8 cellular contexts compared by ENCODE assay signal in the genomic region with DNA sequence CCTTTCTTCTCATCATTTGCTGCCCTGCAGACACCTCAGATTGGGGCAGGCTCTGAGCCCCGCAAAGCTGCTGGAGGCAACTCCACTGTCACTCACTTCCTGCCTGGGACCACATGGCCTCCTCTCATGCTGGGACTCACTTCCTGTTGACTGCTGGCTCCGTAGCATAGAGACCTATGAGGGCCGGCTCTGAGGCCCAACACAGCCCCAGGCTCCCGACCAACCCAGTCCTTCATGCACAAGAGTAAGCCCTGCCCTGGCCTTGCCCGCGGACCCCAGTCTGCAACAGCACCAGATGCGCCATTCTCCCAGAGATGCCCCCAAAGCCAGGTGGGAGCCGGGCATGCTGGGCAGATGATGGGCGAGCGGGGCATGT.
DNase-seq lines count a peak whose midpoint lies in the region; ATAC-seq and TF ChIP-seq lines count a peak whose summit lies in the region.

No MANE protein-coding gene starts in this region.

- H3K4me2 ChIP-seq in DOHH2 (ENCODE audit: low read length) = peak overlapping the region; percentile 56

- H3K4me1 ChIP-seq in DOHH2 (ENCODE audit: control insufficient read depth, low read length) = peaks cover 22% of the 10 kb centered on the region

- H3K27ac ChIP-seq in DOHH2 (ENCODE audit: low read depth, low read length) (no peak overlapping the region), SK-N-MC (peak overlapping the region; percentile 74), angular gyrus (ENCODE audit: low read depth, low read length) (peak overlapping the region; percentile 44), skin epidermis (peak overlapping the region in 14 of 21 experiments; percentile 16 to 88 (median 65))

- no peak overlapping the region for H3K9ac ChIP-seq in SK-N-MC (ENCODE audit: insufficient read length)

- H3F3A ChIP-seq in DOHH2 (ENCODE audit: control insufficient read depth, insufficient read depth) = no peaks in the 10 kb centered on the region

- H3K79me2 ChIP-seq in DOHH2 (ENCODE audit: control insufficient read depth, low read length) = no peaks in the 10 kb centered on the region

- H3K9me3 ChIP-seq in DOHH2 (ENCODE audit: control insufficient read depth, insufficient read depth, low read length) (no peaks in the 10 kb centered on the region), SK-N-MC (ENCODE audit: low read depth, low read length) (no peaks in the 10 kb centered on the region)

- H4K20me1 ChIP-seq in DOHH2 (ENCODE audit: control insufficient read depth, insufficient read depth, low read depth, low read length) = no peaks in the 10 kb centered on the region

- ATAC-seq in GM21825 (IDR thresholded peaks at IDR 0.05; ENCODE audit: unreplicated experiment) (peak; percentile 75), HG02763 (IDR thresholded peaks at IDR 0.05; ENCODE audit: unreplicated experiment) (no peak)

- H3K36me3 ChIP-seq in DOHH2 (ENCODE audit: control insufficient read depth, low read length) (no peaks in the 10 kb centered on the region), SK-N-MC (ENCODE audit: insufficient read depth, low read length) (peaks cover 12% of the 10 kb centered on the region; the same call in 1 of the 2 replicates)

- peak overlapping the region; percentile 36 for H3K4me3 ChIP-seq in DOHH2 (ENCODE audit: low read length)
- peak overlapping the region; percentile 33; the same call in 1 of the 2 replicates for H3K4me3 ChIP-seq in SK-N-MC
- no peak overlapping the region for H3K4me3 ChIP-seq in skin epidermis

- H3K9me2 ChIP-seq in DOHH2 (replicated peaks; ENCODE audit: control insufficient read depth, low read length) = no peaks in the 10 kb centered on the region

- no peak for TF ChIP-seq CTCF in DOHH2 (IDR thresholded peaks at IDR 0.05; ENCODE audit: low read depth, low read length, poor library complexity, severe bottlenecking)

- H3K27me3 ChIP-seq in DOHH2 (ENCODE audit: control insufficient read depth, low read length) = no peaks in the 10 kb centered on the region

- no peak for DNase-seq in SK-N-MC (ENCODE audit: low read depth, low spot score)
- no peak for DNase-seq in NCI-H187 treated with DMSO at 0.1 percent for 48 hours (lab: John Stamatoyannopoulos, UW)
- DNase-seq in NCI-H446 treated with DMSO at 0.1 percent for 48 hours (lab: John Stamatoyannopoulos, UW) = no peak

Comparison
In these comparisons a context has a peak if more than half of its experiments do, and no peak if none do; other contexts are left out.
1. H3K4me3 ChIP-seq: peak in DOHH2 (single experiment) and SK-N-MC (single experiment); none in skin epidermis (0 of 7).